Comparison of ENCODE assay signal across 36 cellular contexts in genomic region chr14:95698287-95698686, GRCh38. TPM values are rescaled to one million over a fixed set of nuclear protein-coding genes. Genes with fewer than 3 reads are reported as not detected.
"Had no signal": no experiment of that assay in that cellular context is flagged by ENCODE, and none has a peak within 500 bp of the region (broad histone marks: within the 10 kb centered on the region; RNA-seq: fewer than 3 reads in every experiment).

No MANE protein-coding gene starts in this region.

- H3K36me3 ChIP-seq: heart right ventricle, sigmoid colon, thyroid gland, upper lobe of right lung had no signal

- H3K9me3 Mint-ChIP-seq: activated CD4-positive, alpha-beta T cell treated with anti-CD3 and anti-CD28 coated beads, Interleukin-2, amount 10 ng/mL, durations not matched to agents 24 days and 14 days; activated CD8-positive, alpha-beta T cell treated with anti-CD3 and anti-CD28 coated beads for 36 hours; activated naive CD4-positive, alpha-beta T cell treated with anti-CD3 and anti-CD28 coated beads, Interleukin-2, amount 50 U/mL, for 72 hours; activated T-helper 1 cell treated with anti-CD3 and anti-CD28 coated beads, Interleukin-12 subunit alpha, Interleukin-12 subunit beta, Interleukin-2, Interleukin-4 antibody, amounts not matched to agents 30 ng/mL and 10 ng/mL and 1 ng/mL, durations not matched to agents 14 hours and 24 hours and 36 hours; dendritic cell treated with granulocyte-macrophage colony-stimulating factor and Interleukin-4, amounts not matched to agents 40 ng/mL and 50 ng/mL, for 4 days; neural crest cell had no signal

- H3K4me2 ChIP-seq: smooth muscle cell had no signal

- H3K4me3 ChIP-seq: heart right ventricle, sigmoid colon, smooth muscle cell, thyroid gland, upper lobe of right lung had no signal

- H3K27me3 ChIP-seq: thyroid gland had no signal

- H3K4me3 Mint-ChIP-seq: activated CD4-positive, alpha-beta T cell treated with anti-CD3 and anti-CD28 coated beads, Interleukin-2, amount 10 ng/mL, durations not matched to agents 24 days and 14 days; activated CD8-positive, alpha-beta memory T cell treated with anti-CD3 and anti-CD28 coated beads, Interleukin-2, amount 10 ng/mL, durations not matched to agents 7 days and 5 days; activated CD8-positive, alpha-beta T cell treated with anti-CD3 and anti-CD28 coated beads for 36 hours; activated T-helper 1 cell treated with anti-CD3 and anti-CD28 coated beads, Interleukin-12 subunit alpha, Interleukin-12 subunit beta, Interleukin-2, Interleukin-4 antibody, amounts not matched to agents 30 ng/mL and 10 ng/mL and 1 ng/mL, durations not matched to agents 14 hours and 24 hours and 36 hours; brain; dendritic cell treated with granulocyte-macrophage colony-stimulating factor and Interleukin-4, amounts not matched to agents 40 ng/mL and 50 ng/mL, for 4 days; neural crest cell had no signal

- H3K27ac Mint-ChIP-seq: activated CD4-positive, alpha-beta T cell treated with anti-CD3 and anti-CD28 coated beads, Interleukin-2, amount 10 ng/mL, durations not matched to agents 24 days and 14 days; activated CD8-positive, alpha-beta memory T cell treated with anti-CD3 and anti-CD28 coated beads, Interleukin-2, amount 10 ng/mL, durations not matched to agents 7 days and 5 days; activated CD8-positive, alpha-beta T cell treated with anti-CD3 and anti-CD28 coated beads for 36 hours; activated naive CD4-positive, alpha-beta T cell treated with anti-CD3 and anti-CD28 coated beads, Interleukin-2, amount 50 U/mL, for 72 hours; activated T-helper 1 cell treated with anti-CD3 and anti-CD28 coated beads, Interleukin-12 subunit alpha, Interleukin-12 subunit beta, Interleukin-2, Interleukin-4 antibody, amounts not matched to agents 30 ng/mL and 10 ng/mL and 1 ng/mL, durations not matched to agents 14 hours and 24 hours and 36 hours; dendritic cell treated with granulocyte-macrophage colony-stimulating factor and Interleukin-4, amounts not matched to agents 40 ng/mL and 50 ng/mL, for 4 days had no signal

- DNase-seq: activated CD4-positive, alpha-beta T cell treated with anti-CD3 and anti-CD28 coated beads, Interleukin-2, amount 10 ng/mL, durations not matched to agents 24 days and 14 days; activated CD8-positive, alpha-beta memory T cell treated with anti-CD3 and anti-CD28 coated beads, Interleukin-2, amount 10 ng/mL, durations not matched to agents 7 days and 5 days; activated CD8-positive, alpha-beta T cell treated with anti-CD3 and anti-CD28 coated beads for 36 hours; activated gamma-delta T cell; activated T-cell treated with anti-CD3 and anti-CD28 coated beads for 4 hours; aorta; caudate nucleus; effector CD4-positive, alpha-beta T cell; heart right ventricle; left colon; mesenchymal stem cell; sigmoid colon; stimulated activated CD4-positive, alpha-beta T cell treated with anti-CD3 and anti-CD28 coated beads, Interleukin-2, amount 100 ng/mL, for 48 hours; stimulated activated CD8-positive, alpha-beta memory T cell treated with anti-CD3 and anti-CD28 coated beads, Interleukin-4, amount 100 ng/mL, for 48 hours; stimulated activated naive CD4-positive, alpha-beta T cell; substantia nigra; T-helper 2 cell; thyroid gland; upper lobe of right lung had no signal

- H3K27ac ChIP-seq: heart right ventricle, sigmoid colon, thyroid gland, upper lobe of right lung had no signal

- ATAC-seq: activated CD4-positive, CD25-positive, alpha-beta regulatory T cell treated with anti-CD3 and anti-CD28 coated beads, Interleukin-2, amount 50 U/mL, for 24 hours; activated CD8-positive, alpha-beta memory T cell treated with anti-CD3 and anti-CD28 coated beads, Interleukin-2, amount 10 ng/mL, durations not matched to agents 7 days and 5 days; activated CD8-positive, alpha-beta T cell treated with anti-CD3 and anti-CD28 coated beads for 36 hours; activated naive CD4-positive, alpha-beta T cell treated with anti-CD3 and anti-CD28 coated beads, Interleukin-2, amount 50 U/mL, for 72 hours; heart right ventricle; left colon; upper lobe of right lung had no signal

- H3K4me1 Mint-ChIP-seq: activated CD8-positive, alpha-beta memory T cell treated with anti-CD3 and anti-CD28 coated beads, Interleukin-2, amount 10 ng/mL, durations not matched to agents 7 days and 5 days had no signal

- H3K9me3 ChIP-seq: heart right ventricle, sigmoid colon, thyroid gland, upper lobe of right lung had no signal

- H3K4me1 ChIP-seq: heart right ventricle, thyroid gland, upper lobe of right lung had no signal

- H3K36me3 Mint-ChIP-seq: activated CD8-positive, alpha-beta memory T cell treated with anti-CD3 and anti-CD28 coated beads, Interleukin-2, amount 10 ng/mL, durations not matched to agents 7 days and 5 days; activated naive CD4-positive, alpha-beta T cell treated with anti-CD3 and anti-CD28 coated beads, Interleukin-2, amount 50 U/mL, for 72 hours; brain had no signal

- FAIRE-seq: endometrium, keratinocyte had no signal

RNA-seq across cellular contexts. Expression of gene TCL1B, which starts 12.1 kb away (rescaled TPM):
- total RNA-seq: activated CD4-positive, alpha-beta T cell treated with anti-CD3 and anti-CD28 coated beads, Interleukin-2, amount 10 ng/mL, durations not matched to agents 24 days and 14 days; activated CD8-positive, alpha-beta memory T cell treated with anti-CD3 and anti-CD28 coated beads, Interleukin-2, amount 10 ng/mL, durations not matched to agents 7 days and 5 days; activated CD8-positive, alpha-beta T cell treated with anti-CD3 and anti-CD28 coated beads for 36 hours; activated naive CD4-positive, alpha-beta T cell treated with anti-CD3 and anti-CD28 coated beads, Interleukin-2, amount 50 U/mL, for 72 hours; activated T-helper 1 cell treated with anti-CD3 and anti-CD28 coated beads, Interleukin-12 subunit alpha, Interleukin-12 subunit beta, Interleukin-2, Interleukin-4 antibody, amounts not matched to agents 30 ng/mL and 10 ng/mL and 1 ng/mL, durations not matched to agents 14 hours and 24 hours and 36 hours; aorta; epithelial cell of proximal tubule; fibroblast of villous mesenchyme; heart right ventricle; left colon; lower leg skin; myocyte; neural crest cell; omental fat pad; posterior vena cava; renal cortical epithelial cell; sigmoid colon; smooth muscle cell; thyroid gland; upper lobe of right lung had no signal
- polyA plus RNA-seq: adipose tissue, aorta, heart right ventricle, keratinocyte, smooth muscle cell had no signal

RNA-seq across cellular contexts. Expression of gene TCL1A, which starts 15.6 kb away (rescaled TPM):
- total RNA-seq: activated CD4-positive, alpha-beta T cell treated with anti-CD3 and anti-CD28 coated beads, Interleukin-2, amount 10 ng/mL, durations not matched to agents 24 days and 14 days; activated CD8-positive, alpha-beta memory T cell treated with anti-CD3 and anti-CD28 coated beads, Interleukin-2, amount 10 ng/mL, durations not matched to agents 7 days and 5 days; activated naive CD4-positive, alpha-beta T cell treated with anti-CD3 and anti-CD28 coated beads, Interleukin-2, amount 50 U/mL, for 72 hours; activated T-helper 1 cell treated with anti-CD3 and anti-CD28 coated beads, Interleukin-12 subunit alpha, Interleukin-12 subunit beta, Interleukin-2, Interleukin-4 antibody, amounts not matched to agents 30 ng/mL and 10 ng/mL and 1 ng/mL, durations not matched to agents 14 hours and 24 hours and 36 hours; aorta; epithelial cell of proximal tubule; fibroblast of villous mesenchyme; lower leg skin; myocyte; neural crest cell; omental fat pad; renal cortical epithelial cell; sigmoid colon; smooth muscle cell; thyroid gland; upper lobe of right lung had no signal
- polyA plus RNA-seq: aorta, keratinocyte, smooth muscle cell had no signal
